21 cellular contexts compared by ENCODE assay signal in the genomic region with DNA sequence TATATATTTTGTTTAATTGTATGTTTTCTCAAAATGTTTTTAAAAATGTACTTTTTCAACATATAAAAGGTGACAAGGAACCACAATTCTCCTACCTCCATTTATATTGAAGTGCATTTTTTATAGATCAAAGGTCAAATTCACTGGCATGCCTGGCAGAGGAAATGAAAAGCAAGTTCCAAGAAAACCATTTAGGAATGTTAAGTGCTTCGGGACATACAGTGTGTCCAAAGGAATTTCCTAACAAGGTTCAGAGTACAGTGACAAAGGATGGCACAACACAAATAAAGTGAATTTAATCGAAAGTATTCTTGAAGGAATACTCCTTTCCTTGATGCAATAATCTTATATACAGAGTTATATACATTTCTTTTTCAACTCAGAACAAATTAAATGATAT.
DNase-seq lines count a peak whose midpoint lies in the region; ATAC-seq and TF ChIP-seq lines count a peak whose summit lies in the region.
"Had no signal": no experiment of that assay in that cellular context is flagged by ENCODE, and none has a peak within 500 bp of the region (broad histone marks: within the 10 kb centered on the region; RNA-seq: fewer than 3 reads in every experiment).

No MANE protein-coding gene starts in this region.

- no peak overlapping the region for H3K27ac Mint-ChIP-seq in WTC11
- no peak overlapping the region for H3K27ac Mint-ChIP-seq in activated CD4-positive, alpha-beta memory T cell treated with anti-CD3 and anti-CD28 coated beads for 36 hours
- H3K27ac Mint-ChIP-seq: activated CD8-positive, alpha-beta T cell treated with anti-CD3 and anti-CD28 coated beads, Interleukin-2, amount 10 ng/mL, durations not matched to agents 7 days and 5 days; stimulated activated naive CD8-positive, alpha-beta T cell treated with anti-CD3 and anti-CD28 coated beads, Interleukin-15, amount 100 ng/mL, for 72 hours had no signal

- H3K9me3 Mint-ChIP-seq in WTC11, result no peaks in the 10 kb centered on the region
- H3K9me3 Mint-ChIP-seq in activated CD4-positive, alpha-beta memory T cell treated with anti-CD3 and anti-CD28 coated beads for 36 hours, result no peaks in the 10 kb centered on the region
- H3K9me3 Mint-ChIP-seq: neural crest cell; stimulated activated naive CD8-positive, alpha-beta T cell treated with anti-CD3 and anti-CD28 coated beads, Interleukin-15, amount 100 ng/mL, for 72 hours had no signal

- intact Hi-C loops in activated CD4-positive, alpha-beta memory T cell treated with anti-CD3 and anti-CD28 coated beads for 36 hours (cut with micrococcal nuclease), result no loop called here

- no peaks in the 10 kb centered on the region for H3K36me3 Mint-ChIP-seq in WTC11
- no peaks in the 10 kb centered on the region for H3K36me3 Mint-ChIP-seq in activated CD4-positive, alpha-beta memory T cell treated with anti-CD3 and anti-CD28 coated beads for 36 hours

- CTCF ChIA-PET in WTC11 (lab: Charles Lee), result no interaction called here
- CTCF ChIA-PET in activated CD4-positive, alpha-beta memory T cell treated with anti-CD3 and anti-CD28 coated beads for 36 hours (lab: Charles Lee), result no interaction called here

- ATAC-seq in GM18517 (IDR thresholded peaks at IDR 0.05; ENCODE audit: unreplicated experiment) (no peak), WTC11 (no peak)
- ATAC-seq: activated CD8-positive, alpha-beta T cell treated with anti-CD3 and anti-CD28 coated beads, Interleukin-2, amount 10 ng/mL, durations not matched to agents 7 days and 5 days; left lobe of liver; stimulated activated naive CD8-positive, alpha-beta T cell treated with anti-CD3 and anti-CD28 coated beads, Interleukin-15, amount 100 ng/mL, for 72 hours had no signal

- POLR2A ChIA-PET in WTC11 (lab: Charles Lee), result no interaction called here
- POLR2A ChIA-PET in activated CD4-positive, alpha-beta memory T cell treated with anti-CD3 and anti-CD28 coated beads for 36 hours (lab: Charles Lee), result no interaction called here

- TF ChIP-seq EP300 in Ishikawa (IDR thresholded peaks at IDR 0.05; ENCODE audit: borderline replicate concordance), result no peak

- H3K27me3 Mint-ChIP-seq in WTC11 (ENCODE audit: low read depth), result no peaks in the 10 kb centered on the region
- no peaks in the 10 kb centered on the region for H3K27me3 Mint-ChIP-seq in activated CD4-positive, alpha-beta memory T cell treated with anti-CD3 and anti-CD28 coated beads for 36 hours
- H3K27me3 Mint-ChIP-seq: stimulated activated naive CD8-positive, alpha-beta T cell treated with anti-CD3 and anti-CD28 coated beads, Interleukin-15, amount 100 ng/mL, for 72 hours had no signal

- TF ChIP-seq CTCF in WTC11 (IDR thresholded peaks at IDR 0.05), result no peak

- no peaks in the 10 kb centered on the region for H3K4me1 Mint-ChIP-seq in WTC11
- H3K4me1 Mint-ChIP-seq in activated CD4-positive, alpha-beta memory T cell treated with anti-CD3 and anti-CD28 coated beads for 36 hours (ENCODE audit: low read depth), result no peaks in the 10 kb centered on the region
- H3K4me1 Mint-ChIP-seq: neural crest cell; stimulated activated naive CD8-positive, alpha-beta T cell treated with anti-CD3 and anti-CD28 coated beads, Interleukin-15, amount 100 ng/mL, for 72 hours had no signal

- no peak for TF ChIP-seq RAD21 in Ishikawa (IDR thresholded peaks at IDR 0.05; ENCODE audit: low read depth)

- H3K4me3 Mint-ChIP-seq in WTC11, result no peak overlapping the region
- no peak overlapping the region for H3K4me3 Mint-ChIP-seq in activated CD4-positive, alpha-beta memory T cell treated with anti-CD3 and anti-CD28 coated beads for 36 hours
- H3K4me3 Mint-ChIP-seq: activated CD8-positive, alpha-beta T cell treated with anti-CD3 and anti-CD28 coated beads, Interleukin-2, amount 10 ng/mL, durations not matched to agents 7 days and 5 days; neural crest cell; stimulated activated naive CD8-positive, alpha-beta T cell treated with anti-CD3 and anti-CD28 coated beads, Interleukin-15, amount 100 ng/mL, for 72 hours had no signal

- peak; percentile 4 for DNase-seq in EH (ENCODE audit: low read depth)
- DNase-seq in dermis blood vessel endothelial cell, result peak; percentile 38
- peak; percentile 66 for DNase-seq in renal cortical epithelial cell (ENCODE audit: low read depth)
- DNase-seq in WTC11 (ENCODE audit: low spot score), result no peak
- no peak for DNase-seq in activated CD4-positive, alpha-beta memory T cell treated with anti-CD3 and anti-CD28 coated beads for 36 hours
- DNase-seq: activated CD8-positive, alpha-beta T cell treated with anti-CD3 and anti-CD28 coated beads, Interleukin-2, amount 10 ng/mL, durations not matched to agents 7 days and 5 days; activated naive CD4-positive, alpha-beta T cell treated with Interleukin-2 at 50 U/mL for 16 hours; activated T-cell treated with anti-CD3 and anti-CD28 coated beads, Interleukin-2, amount 50 U/mL, for 1 hour; BE2C; COR-L47; effector CD8-positive, alpha-beta T cell; IMR-90; NCI-H774; spleen; stimulated activated CD4-positive, alpha-beta T cell treated with anti-CD3 and anti-CD28 coated beads, Interleukin-4, amount 100 ng/mL, for 24 hours; stimulated activated naive CD8-positive, alpha-beta T cell treated with anti-CD3 and anti-CD28 coated beads, Interleukin-15, amount 100 ng/mL, for 72 hours; transverse colon had no signal

TF ChIP-seq in Ishikawa, 13 proteins besides CTCF, POLR2A, EP300 and RAD21:
- TF ChIP-seq TEAD4 (IDR thresholded peaks at IDR 0.05), result peak; percentile 38
- TF ChIP-seq, protein P1, sequence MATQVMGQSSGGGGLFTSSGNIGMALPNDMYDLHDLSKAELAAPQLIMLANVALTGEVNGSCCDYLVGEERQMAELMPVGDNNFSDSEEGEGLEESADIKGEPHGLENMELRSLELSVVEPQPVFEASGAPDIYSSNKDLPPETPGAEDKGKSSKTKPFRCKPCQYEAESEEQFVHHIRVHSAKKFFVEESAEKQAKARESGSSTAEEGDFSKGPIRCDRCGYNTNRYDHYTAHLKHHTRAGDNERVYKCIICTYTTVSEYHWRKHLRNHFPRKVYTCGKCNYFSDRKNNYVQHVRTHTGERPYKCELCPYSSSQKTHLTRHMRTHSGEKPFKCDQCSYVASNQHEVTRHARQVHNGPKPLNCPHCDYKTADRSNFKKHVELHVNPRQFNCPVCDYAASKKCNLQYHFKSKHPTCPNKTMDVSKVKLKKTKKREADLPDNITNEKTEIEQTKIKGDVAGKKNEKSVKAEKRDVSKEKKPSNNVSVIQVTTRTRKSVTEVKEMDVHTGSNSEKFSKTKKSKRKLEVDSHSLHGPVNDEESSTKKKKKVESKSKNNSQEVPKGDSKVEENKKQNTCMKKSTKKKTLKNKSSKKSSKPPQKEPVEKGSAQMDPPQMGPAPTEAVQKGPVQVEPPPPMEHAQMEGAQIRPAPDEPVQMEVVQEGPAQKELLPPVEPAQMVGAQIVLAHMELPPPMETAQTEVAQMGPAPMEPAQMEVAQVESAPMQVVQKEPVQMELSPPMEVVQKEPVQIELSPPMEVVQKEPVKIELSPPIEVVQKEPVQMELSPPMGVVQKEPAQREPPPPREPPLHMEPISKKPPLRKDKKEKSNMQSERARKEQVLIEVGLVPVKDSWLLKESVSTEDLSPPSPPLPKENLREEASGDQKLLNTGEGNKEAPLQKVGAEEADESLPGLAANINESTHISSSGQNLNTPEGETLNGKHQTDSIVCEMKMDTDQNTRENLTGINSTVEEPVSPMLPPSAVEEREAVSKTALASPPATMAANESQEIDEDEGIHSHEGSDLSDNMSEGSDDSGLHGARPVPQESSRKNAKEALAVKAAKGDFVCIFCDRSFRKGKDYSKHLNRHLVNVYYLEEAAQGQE (IDR thresholded peaks at IDR 0.05; ENCODE audit: low read depth), result no peak

TF ChIP-seq in WTC11, 78 proteins besides CTCF, POLR2A, EP300 and RAD21:
- TF ChIP-seq SMAD3 (CRISPR knock-in tag; IDR thresholded peaks at IDR 0.05; ENCODE audit: borderline replicate concordance) (no peak), ESRRA (CRISPR knock-in tag; IDR thresholded peaks at IDR 0.05; ENCODE audit: borderline replicate concordance) (no peak), JAZF1 (CRISPR knock-in tag; IDR thresholded peaks at IDR 0.05) (no peak), ELF4 (CRISPR knock-in tag; IDR thresholded peaks at IDR 0.05; ENCODE audit: low read depth) (no peak), ZNF317 (CRISPR knock-in tag; IDR thresholded peaks at IDR 0.05; ENCODE audit: borderline replicate concordance, low read depth) (no peak), ATF1 (CRISPR knock-in tag; IDR thresholded peaks at IDR 0.05) (no peak)

Comparison
In these comparisons a context has a peak if more than half of its experiments do, and no peak if none do; other contexts are left out.
1. DNase-seq: peak in EH (single experiment), dermis blood vessel endothelial cell (single experiment) and renal cortical epithelial cell (single experiment); none in WTC11 (single experiment) and activated CD4-positive, alpha-beta memory T cell treated with anti-CD3 and anti-CD28 coated beads for 36 hours (single experiment).